1 cellular context compared by ENCODE assay signal in the genomic region with DNA sequence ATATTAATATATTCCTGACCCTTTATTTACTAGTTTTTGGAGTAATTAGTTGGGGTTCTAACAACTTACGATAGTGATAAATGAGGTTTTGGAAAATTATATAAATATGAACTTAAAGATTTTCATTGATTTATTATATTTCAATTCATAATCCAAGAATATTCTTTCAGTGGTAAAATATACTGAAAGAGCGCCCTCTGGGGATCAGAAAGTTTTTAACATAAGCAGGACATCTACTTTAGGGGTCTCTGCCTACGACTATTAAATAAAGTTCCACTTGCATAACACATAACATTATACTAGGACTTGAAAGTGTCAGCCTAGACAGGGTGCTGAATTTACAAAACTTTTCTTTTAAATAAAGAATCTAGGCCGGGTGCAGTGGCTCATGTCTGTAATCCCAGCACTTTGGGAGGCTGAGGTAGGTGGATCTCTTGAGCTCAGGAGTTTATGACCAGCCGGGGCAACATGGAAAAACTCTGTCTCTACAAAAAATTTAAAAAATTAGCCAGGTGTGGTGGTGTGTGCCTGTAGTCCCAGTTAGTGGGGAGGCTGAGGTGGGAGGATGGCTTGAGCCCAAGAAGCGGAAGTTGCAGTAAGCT.
TF ChIP-seq lines count a peak whose summit lies in the region.

No MANE protein-coding gene starts in this region.

TF ChIP-seq in K562, 482 proteins besides CTCF, POLR2A, EP300 and RAD21:
- TF ChIP-seq, protein P1, sequence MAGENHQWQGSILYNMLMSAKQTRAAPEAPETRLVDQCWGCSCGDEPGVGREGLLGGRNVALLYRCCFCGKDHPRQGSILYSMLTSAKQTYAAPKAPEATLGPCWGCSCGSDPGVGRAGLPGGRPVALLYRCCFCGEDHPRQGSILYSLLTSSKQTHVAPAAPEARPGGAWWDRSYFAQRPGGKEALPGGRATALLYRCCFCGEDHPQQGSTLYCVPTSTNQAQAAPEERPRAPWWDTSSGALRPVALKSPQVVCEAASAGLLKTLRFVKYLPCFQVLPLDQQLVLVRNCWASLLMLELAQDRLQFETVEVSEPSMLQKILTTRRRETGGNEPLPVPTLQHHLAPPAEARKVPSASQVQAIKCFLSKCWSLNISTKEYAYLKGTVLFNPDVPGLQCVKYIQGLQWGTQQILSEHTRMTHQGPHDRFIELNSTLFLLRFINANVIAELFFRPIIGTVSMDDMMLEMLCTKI (IDR thresholded peaks at IDR 0.05; ENCODE audit: partially characterized antibody) = no peak
- TF ChIP-seq ZNF431 (CRISPR knock-in tag; IDR thresholded peaks at IDR 0.05) (no peak), ZNF766 (CRISPR knock-in tag; conservative IDR thresholded peaks at IDR 0.05) (no peak), PHF8 (IDR thresholded peaks at IDR 0.05; ENCODE audit: borderline replicate concordance, low read length) (no peak), TEAD2 (tag; IDR thresholded peaks at IDR 0.05) (no peak)
- TF ChIP-seq, protein P2, sequence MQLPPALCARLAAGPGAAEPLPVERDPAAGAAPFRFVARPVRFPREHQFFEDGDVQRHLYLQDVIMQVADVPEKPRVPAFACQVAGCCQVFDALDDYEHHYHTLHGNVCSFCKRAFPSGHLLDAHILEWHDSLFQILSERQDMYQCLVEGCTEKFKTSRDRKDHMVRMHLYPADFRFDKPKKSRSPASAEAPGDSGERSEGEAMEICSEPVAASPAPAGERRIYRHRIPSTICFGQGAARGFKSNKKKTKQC (CRISPR knock-in tag; IDR thresholded peaks at IDR 0.05) = no peak
TF ChIP-seq in K562: peak in this region for 0.
